Comparison of ENCODE assay signal across 4 cellular contexts in genomic region chr17:27822108-27822507, GRCh38. TPM values are rescaled to one million over a fixed set of nuclear protein-coding genes. Genes with fewer than 3 reads are reported as not detected.
"Had no signal": no experiment of that assay in that cellular context is flagged by ENCODE, and none has a peak within 500 bp of the region (broad histone marks: within the 10 kb centered on the region; RNA-seq: fewer than 3 reads in every experiment).

No MANE protein-coding gene starts in this region.

RNA-seq across cellular contexts. Expression of gene NOS2, which starts 21.8 kb away (rescaled TPM):
- total RNA-seq: LHCN-M2, MCF 10A, PC-9, SJCRH30 had no signal
